ENCODE assay signal across 9 cellular contexts in the genomic region with DNA sequence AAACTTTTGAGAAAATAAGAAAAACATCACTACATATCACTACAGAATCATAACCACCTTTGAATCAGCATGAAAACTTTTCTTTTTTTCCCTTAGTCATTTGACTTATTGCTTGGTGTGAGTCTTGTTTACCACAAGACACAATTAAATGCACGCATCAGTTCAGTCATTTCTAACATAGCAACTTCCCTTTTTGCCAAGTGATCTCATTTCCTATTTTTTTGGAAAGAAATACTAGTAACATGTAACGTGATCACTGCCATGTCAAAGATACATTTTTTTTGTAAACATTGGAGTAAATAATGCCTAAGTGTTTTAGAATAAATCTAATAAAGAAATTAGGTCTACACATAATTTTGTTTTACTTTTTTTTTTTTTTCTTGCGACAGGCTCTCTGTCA. TPM values are rescaled to one million over a fixed set of nuclear protein-coding genes. Genes with fewer than 3 reads are reported as not detected.
DNase-seq lines count a peak whose midpoint lies in the region; ATAC-seq, FAIRE-seq and TF ChIP-seq lines count a peak whose summit lies in the region.
"Had no signal": no experiment of that assay in that cellular context is flagged by ENCODE, and none has a peak within 500 bp of the region (broad histone marks: within the 10 kb centered on the region; RNA-seq: fewer than 3 reads in every experiment).

No MANE protein-coding gene starts in this region.

- peaks cover 0 to 6% (median 0%) of the 10 kb centered on the region in 9 donors for H3K9me3 Mint-ChIP-seq in naive thymus-derived CD8-positive, alpha-beta T cell

- peaks cover 0 to 7% (median 2%) of the 10 kb centered on the region in 4 donors for H3K4me1 Mint-ChIP-seq in naive thymus-derived CD8-positive, alpha-beta T cell

- H3K27ac Mint-ChIP-seq in naive thymus-derived CD8-positive, alpha-beta T cell: no peak overlapping the region

- H3K36me3 Mint-ChIP-seq in naive thymus-derived CD8-positive, alpha-beta T cell: peaks cover 0 to 4% (median 0%) of the 10 kb centered on the region in 3 donors

- H3K4me3 Mint-ChIP-seq in naive thymus-derived CD8-positive, alpha-beta T cell: no peak overlapping the region

- POLR2A ChIA-PET in naive thymus-derived CD8-positive, alpha-beta T cell (lab: Charles Lee): no interaction called here

- peak; percentile 15 for FAIRE-seq in H54 (lab: Jason Lieb, UNC)

- no peak for TF ChIP-seq POLR2A in GM18505 (IDR thresholded peaks at IDR 0.05; ENCODE audit: borderline replicate concordance, extremely low read depth, insufficient read depth, insufficient read length)
- no peak for TF ChIP-seq POLR2A in H54 (IDR thresholded peaks at IDR 0.05; ENCODE audit: low read depth, low read length)

- ATAC-seq in GM18505 (IDR thresholded peaks at IDR 0.05; ENCODE audit: unreplicated experiment): peak; percentile 93
- ATAC-seq in naive thymus-derived CD8-positive, alpha-beta T cell: no peak
- ATAC-seq: HCT116 had no signal

- DNase-seq in H54 (ENCODE audit: insufficient read length, low spot score) (no peak), M059J (ENCODE audit: low read depth) (peak; percentile 70), iris pigment epithelial cell (ENCODE audit: low read depth) (peak; percentile 73), DMS153 treated with DMSO at 0.1 percent for 48 hours (lab: John Stamatoyannopoulos, UW; ENCODE audit: unreplicated experiment) (no peak), iPS-NIHi11 (ENCODE audit: low spot score) (no peak)
- no peak for DNase-seq in naive thymus-derived CD8-positive, alpha-beta T cell
- no peak for DNase-seq in effector CD8-positive, alpha-beta T cell (lab: John Stamatoyannopoulos, UW)

- H3K27me3 Mint-ChIP-seq in naive thymus-derived CD8-positive, alpha-beta T cell: peaks cover 2 to 12% (median 4%) of the 10 kb centered on the region in 5 donors

RNA-seq across cellular contexts. Expression of gene CXCL8, which starts 5.1 kb away (rescaled TPM):
- total RNA-seq in M059J (2014; rRNA removed; shearing (Covaris generic)): 33.1 and 33.9 TPM in 2 replicates
- 1 to 10 TPM; 1.1 to 1.2 TPM for total RNA-seq in naive thymus-derived CD8-positive, alpha-beta T cell
- polyA plus RNA-seq in naive thymus-derived CD8-positive, alpha-beta T cell: under 1 TPM in 2 of 3 donors, not detected in 1; 0.09 to 0.22 TPM

Comparison
In these comparisons a context has a peak if more than half of its experiments do, and no peak if none do; other contexts are left out.
1. DNase-seq: peak in M059J (single experiment) and iris pigment epithelial cell (single experiment); none in H54 (single experiment), naive thymus-derived CD8-positive, alpha-beta T cell (0 of 10), DMS153 treated with DMSO at 0.1 percent for 48 hours (single experiment), iPS-NIHi11 (single experiment) and effector CD8-positive, alpha-beta T cell (single experiment).
2. RNA of gene CXCL8, which starts 5.1 kb away (total RNA-seq): 33.1 to 33.9 TPM in M059J; 1.1 to 1.2 TPM in naive thymus-derived CD8-positive, alpha-beta T cell; every median in the first group is over 10 times any median in the second.